In the genomic region with DNA sequence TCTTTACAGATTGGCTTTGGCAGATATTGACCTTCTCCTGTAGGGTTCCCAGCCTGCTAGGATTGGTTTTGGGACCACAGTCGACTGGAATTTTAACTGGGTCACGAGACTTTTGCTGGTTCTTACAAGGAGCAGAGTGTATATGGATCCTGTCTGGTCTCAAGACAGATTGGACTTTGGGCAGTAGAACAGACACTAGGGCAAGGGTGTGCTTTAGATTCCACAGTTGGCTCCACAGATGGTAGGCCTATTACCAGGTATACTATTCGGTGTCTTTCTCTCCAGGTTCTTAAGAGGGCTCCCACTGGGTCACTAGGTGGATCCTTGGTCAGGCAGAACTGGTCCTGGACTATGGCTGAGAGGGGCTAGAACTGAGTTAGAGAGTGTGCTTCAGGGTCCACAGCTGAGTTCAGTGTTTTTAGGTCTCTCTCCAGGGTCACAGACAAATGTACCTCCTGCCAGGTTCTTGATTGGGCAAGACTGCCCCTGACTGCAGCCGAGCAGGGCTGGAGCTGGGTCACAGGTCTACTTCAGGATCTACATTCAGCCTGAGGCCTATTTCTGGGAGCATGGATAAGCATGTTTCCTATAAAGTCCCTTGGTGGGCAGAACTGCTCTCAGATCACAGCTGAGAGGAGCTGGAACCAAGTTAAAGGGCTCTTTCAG, we compare ENCODE assay signal across 19 cellular contexts.
"Had no signal": no experiment of that assay in that cellular context is flagged by ENCODE, and none has a peak within 500 bp of the region (broad histone marks: within the 10 kb centered on the region; RNA-seq: fewer than 3 reads in every experiment).

No MANE protein-coding gene starts in this region.

- H3K9me3 ChIP-seq: pancreas, testis had no signal

- H3K4me3 ChIP-seq: neural progenitor cell, pancreas, spleen, testis, tibial nerve had no signal

- ATAC-seq: natural killer cell treated with Interleukin-12 subunit alpha and Interleukin-12 subunit beta and Interleukin-15 and Interleukin-18, amount 100 ng/mL, for 72 hours; pancreas; right cardiac atrium; stimulated activated naive B cell treated with anti-CD40 and anti-IgM and Interleukin-4, amounts not matched to agents 10 μg/mL and 1 μg/mL and 100 μg/mL, for 72 hours; stimulated activated naive CD8-positive, alpha-beta T cell treated with anti-CD3 and anti-CD28 coated beads, Interleukin-15, amount 100 ng/mL, for 72 hours had no signal

- H3K36me3 ChIP-seq: neural progenitor cell, pancreas, spleen had no signal

- H3K9ac ChIP-seq: neural progenitor cell had no signal

- H3K4me1 ChIP-seq: neural progenitor cell, pancreas, spleen, testis, tibial nerve had no signal

- H3K27me3 ChIP-seq: neural progenitor cell, pancreas, spleen, testis, tibial nerve had no signal

- DNase-seq: dermis blood vessel endothelial cell; effector CD4-positive, alpha-beta T cell; foreskin melanocyte; head of caudate nucleus; hippocampal formation; mammary epithelial cell; nucleus accumbens; pancreas; right cardiac atrium; spleen; stimulated activated CD4-positive, alpha-beta T cell treated with anti-CD3 and anti-CD28 coated beads, Interleukin-15, amount 100 ng/mL, for 24 hours; stimulated activated CD4-positive, alpha-beta T cell treated with anti-CD3 and anti-CD28 coated beads, Interleukin-1b, Interleukin-23, amount 100 ng/mL, for 48 hours; stimulated activated CD4-positive, alpha-beta T cell treated with anti-CD3 and anti-CD28 coated beads, Interleukin-4, amount 100 ng/mL, for 24 hours; stimulated activated naive B cell treated with anti-CD40 and anti-IgM and Interleukin-4, amounts not matched to agents 10 μg/mL and 1 μg/mL and 100 μg/mL, for 72 hours; stimulated activated naive CD8-positive, alpha-beta T cell treated with anti-CD3 and anti-CD28 coated beads, Interleukin-15, amount 100 ng/mL, for 72 hours; testis had no signal

- H3K27ac ChIP-seq: neural progenitor cell, pancreas, spleen, testis, tibial nerve had no signal
